8 cellular contexts compared by ENCODE assay signal in genomic region chr11:12963789-12964536, GRCh38. TPM values are rescaled to one million over a fixed set of nuclear protein-coding genes. Genes with fewer than 3 reads are reported as not detected.
DNase-seq lines count a peak whose midpoint lies in the region; ATAC-seq, FAIRE-seq and TF ChIP-seq lines count a peak whose summit lies in the region.

No MANE protein-coding gene starts in this region.

- H3K36me3 ChIP-seq in mesendoderm (ENCODE audit: control insufficient read depth, insufficient read depth, low read length): no peaks in the 10 kb centered on the region

- no peak for TF ChIP-seq POLR2A in A549 (IDR thresholded peaks at IDR 0.05; ENCODE audit: low read length)

- ATAC-seq in A549 (peak; percentile 88 to 98), HG03039 (IDR thresholded peaks at IDR 0.05; ENCODE audit: unreplicated experiment) (peak; percentile 53)

- H3K4ac ChIP-seq in mesendoderm (ENCODE audit: low read depth, low read length): no peak overlapping the region

- H4K8ac ChIP-seq in mesendoderm (ENCODE audit: low read depth, low read length): no peak overlapping the region

- peak overlapping the region; percentile 43 to 70; a peak in 4 of 6 replicates for H3K27ac ChIP-seq in A549
- H3K27ac ChIP-seq in mesendoderm (ENCODE audit: low read depth, low read length): no peak overlapping the region

- no peak for FAIRE-seq in A549 (lab: Jason Lieb, UNC)

- POLR2A ChIA-PET in A549 (lab: Yijun Ruan, JAX): interaction anchor here (1.1 to 1.9 kb wide), 2 partner anchors 45 to 633 kb away, joined by 4 read pairs; partner anchors contain the start of gene RASSF10

- no peaks in the 10 kb centered on the region for H3K79me2 ChIP-seq in mesendoderm (ENCODE audit: control insufficient read depth, insufficient read depth, low read length)

- no peak overlapping the region for H3K23ac ChIP-seq in mesendoderm (ENCODE audit: low read length)

- peak; percentile 91 for TF ChIP-seq CTCF in A549 (IDR thresholded peaks at IDR 0.05)
- TF ChIP-seq CTCF in GM13976 (IDR thresholded peaks at IDR 0.05; ENCODE audit: borderline replicate concordance, control extremely low read depth, extremely low read depth, insufficient read depth, missing control alignments): peak; percentile 75

- no peak overlapping the region for H4K5ac ChIP-seq in mesendoderm (ENCODE audit: low read length)

- WGBS in A549 (ENCODE audit: missing lambda C conversion rate): 15% methylated on average over 10 of the region's 13 CpGs
- WGBS in mesendoderm (ENCODE audit: extremely low coverage, insufficient coverage, low lambda C conversion rate): no CpG with 5 or more reads among the region's 13 CpGs

- in situ Hi-C loops in GM13976 (cut with MboI; ENCODE audit: low sequenced_read_pairs, unreplicated experiment): loop anchor here (10.0 to 25.0 kb wide), 2 partner anchors 211 to 373 kb away; no protein-coding TSS in a partner anchor

- H3K4me3 ChIP-seq in A549: no peak overlapping the region
- no peak overlapping the region for H3K4me3 ChIP-seq in mesendoderm (ENCODE audit: low read length)

- H3K18ac ChIP-seq in mesendoderm (ENCODE audit: low read length): no peak overlapping the region

- CTCF ChIA-PET in A549 (lab: Yijun Ruan, JAX): interaction anchor here (0.6 to 9.7 kb wide), 75 partner anchors 11 to 675 kb away, joined by 3 to 141 read pairs (median 4); partner anchors contain the start of genes BTBD10 and RASSF10

- TF ChIP-seq EP300 in A549 (IDR thresholded peaks at IDR 0.05): no peak

- H3K9me3 ChIP-seq in A549: no peaks in the 10 kb centered on the region

- H2BK15ac ChIP-seq in mesendoderm (replicated peaks; ENCODE audit: low read depth): no peak overlapping the region

- H2BK5ac ChIP-seq in mesendoderm (ENCODE audit: low read length): no peak overlapping the region

- H3K4me1 ChIP-seq in A549 (peaks cover 14% of the 10 kb centered on the region), mesendoderm (ENCODE audit: control insufficient read depth, low read depth, low read length) (peaks cover 2% of the 10 kb centered on the region)

- H2BK120ac ChIP-seq in mesendoderm (ENCODE audit: low read depth, low read length): no peak overlapping the region

- no peaks in the 10 kb centered on the region for H3K27me3 ChIP-seq in mesendoderm (ENCODE audit: insufficient read depth, low read length, poor library complexity)

- H3K4me2 ChIP-seq in A549 (peak overlapping the region; percentile 53), mesendoderm (ENCODE audit: low read length) (no peak overlapping the region)

- DNase-seq in A549 (ENCODE audit: low read depth in 1 of 2, low spot score in 1 of 2) (peak; percentile 70 to 91), GM13976 (ENCODE audit: low spot score) (peak; percentile 84), NCI-H460 (ENCODE audit: extremely low read depth, low read depth) (peak; percentile 55), mesendoderm (peak; percentile 80)
- DNase-seq in activated CD4-positive, alpha-beta T cell treated with anti-CD3 and anti-CD28 coated beads, Interleukin-2, amount 50 U/mL, for 48 hours: peak; percentile 72 to 77
- peak; percentile 48 for DNase-seq in effector CD4-positive, alpha-beta T cell
- peak; percentile 16 to 45 for DNase-seq in stimulated activated CD8-positive, alpha-beta memory T cell treated with anti-CD3 and anti-CD28 coated beads, Interleukin-2, amount 100 ng/mL, for 48 hours (ENCODE audit: low read depth in 2 of 2)

- H2AK5ac ChIP-seq in mesendoderm (ENCODE audit: low read length): no peak overlapping the region

- no peak overlapping the region for H3K56ac ChIP-seq in mesendoderm (ENCODE audit: low read length)

- peak; percentile 98 to 99 for TF ChIP-seq RAD21 in A549 (conservative IDR thresholded peaks at IDR 0.05 in 1 of 2, IDR thresholded peaks at IDR 0.05 in 1 of 2)

- no peaks in the 10 kb centered on the region for H3K79me1 ChIP-seq in mesendoderm (ENCODE audit: low read length)

- H3K9ac ChIP-seq in mesendoderm (ENCODE audit: low read length): no peak overlapping the region

TF ChIP-seq in A549, 52 proteins besides CTCF, POLR2A, EP300 and RAD21:
- TF ChIP-seq ZSCAN20 (CRISPR knock-in tag; IDR thresholded peaks at IDR 0.05) (no peak), MAX (IDR thresholded peaks at IDR 0.05) (peak; percentile 61; the same call in 1 of the 2 replicates), E2F6 (IDR thresholded peaks at IDR 0.05; ENCODE audit: borderline replicate concordance, low read depth) (no peak), HES2 (IDR thresholded peaks at IDR 0.05) (no peak), RFX5 (IDR thresholded peaks at IDR 0.05) (no peak), RCOR1 (IDR thresholded peaks at IDR 0.05; ENCODE audit: low read depth, low read length) (no peak), BHLHE40 (IDR thresholded peaks at IDR 0.05; ENCODE audit: low read depth, low read length) (no peak; the same call in 1 of the 2 replicates), SMC3 (IDR thresholded peaks at IDR 0.05) (peak; percentile 99), PHF8 (IDR thresholded peaks at IDR 0.05; ENCODE audit: borderline replicate concordance, low read depth) (no peak), KDM5A (IDR thresholded peaks at IDR 0.05) (no peak)

RNA-seq across cellular contexts. Expression of gene RASSF10, which starts 45.2 kb away (rescaled TPM):
- polyA plus RNA-seq in A549 (2011; rRNA removed): 2.4 and 3.9 TPM in 2 replicates
- polyA plus RNA-seq in A549 (2012; cell fraction: cytosol; rRNA removed): 3.0 and 3.7 TPM in 2 replicates
- polyA plus RNA-seq in A549 (2012; cell fraction: nucleus; rRNA removed): 3.5 and 4.8 TPM in 2 replicates
- polyA plus RNA-seq in A549 (2017; fragmentation: RNase III; extraction: RNeasy Plus Mini Kit Qiagen cat#74134 plus additional on column Dnase treatment): 9.7 to 12.5 TPM (median 10.3 TPM) in 3 replicates
- 2.6 and 3.2 TPM in 2 replicates for polyA minus RNA-seq in A549 (2011; rRNA and poly(A)+ RNA removed)
- total RNA-seq in NCI-H460 (2014; rRNA removed; shearing (Covaris generic)): not detected in 2 replicates
- not detected in 2 replicates for polyA plus RNA-seq in NCI-H460 (2014; cell fraction: nucleus; rRNA removed)
- 0.35 TPM for polyA plus RNA-seq in mesendoderm (2013, experiment 1 of 2)
- 0.52 TPM for polyA plus RNA-seq in mesendoderm (2013, experiment 2 of 2)

Comparison
In these comparisons a context has a peak if more than half of its experiments do, and no peak if none do; other contexts are left out.
1. DNase-seq: peak in every context shown above with its lines; median percentile 84 in GM13976; 80 in A549; 80 in mesendoderm; 74 in activated CD4-positive, alpha-beta T cell treated with anti-CD3 and anti-CD28 coated beads, Interleukin-2, amount 50 U/mL, for 48 hours; 55 in NCI-H460; 48 in effector CD4-positive, alpha-beta T cell; 30 in stimulated activated CD8-positive, alpha-beta memory T cell treated with anti-CD3 and anti-CD28 coated beads, Interleukin-2, amount 100 ng/mL, for 48 hours.